Comparison of ENCODE assay signal across 2 cellular contexts in genomic region chr5:123514615-123515355, GRCh38.
TF ChIP-seq lines count a peak whose summit lies in the region.

No MANE protein-coding gene starts in this region.

TF ChIP-seq in SK-N-SH, 30 proteins besides CTCF, POLR2A, EP300 and RAD21 (continued from another document):
- TF ChIP-seq, protein P1, sequence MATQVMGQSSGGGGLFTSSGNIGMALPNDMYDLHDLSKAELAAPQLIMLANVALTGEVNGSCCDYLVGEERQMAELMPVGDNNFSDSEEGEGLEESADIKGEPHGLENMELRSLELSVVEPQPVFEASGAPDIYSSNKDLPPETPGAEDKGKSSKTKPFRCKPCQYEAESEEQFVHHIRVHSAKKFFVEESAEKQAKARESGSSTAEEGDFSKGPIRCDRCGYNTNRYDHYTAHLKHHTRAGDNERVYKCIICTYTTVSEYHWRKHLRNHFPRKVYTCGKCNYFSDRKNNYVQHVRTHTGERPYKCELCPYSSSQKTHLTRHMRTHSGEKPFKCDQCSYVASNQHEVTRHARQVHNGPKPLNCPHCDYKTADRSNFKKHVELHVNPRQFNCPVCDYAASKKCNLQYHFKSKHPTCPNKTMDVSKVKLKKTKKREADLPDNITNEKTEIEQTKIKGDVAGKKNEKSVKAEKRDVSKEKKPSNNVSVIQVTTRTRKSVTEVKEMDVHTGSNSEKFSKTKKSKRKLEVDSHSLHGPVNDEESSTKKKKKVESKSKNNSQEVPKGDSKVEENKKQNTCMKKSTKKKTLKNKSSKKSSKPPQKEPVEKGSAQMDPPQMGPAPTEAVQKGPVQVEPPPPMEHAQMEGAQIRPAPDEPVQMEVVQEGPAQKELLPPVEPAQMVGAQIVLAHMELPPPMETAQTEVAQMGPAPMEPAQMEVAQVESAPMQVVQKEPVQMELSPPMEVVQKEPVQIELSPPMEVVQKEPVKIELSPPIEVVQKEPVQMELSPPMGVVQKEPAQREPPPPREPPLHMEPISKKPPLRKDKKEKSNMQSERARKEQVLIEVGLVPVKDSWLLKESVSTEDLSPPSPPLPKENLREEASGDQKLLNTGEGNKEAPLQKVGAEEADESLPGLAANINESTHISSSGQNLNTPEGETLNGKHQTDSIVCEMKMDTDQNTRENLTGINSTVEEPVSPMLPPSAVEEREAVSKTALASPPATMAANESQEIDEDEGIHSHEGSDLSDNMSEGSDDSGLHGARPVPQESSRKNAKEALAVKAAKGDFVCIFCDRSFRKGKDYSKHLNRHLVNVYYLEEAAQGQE (IDR thresholded peaks at IDR 0.05; ENCODE audit: low read depth, low read length), result no peak
- TF ChIP-seq RCOR1 (IDR thresholded peaks at IDR 0.05; ENCODE audit: low read length) (no peak), NRF1 (IDR thresholded peaks at IDR 0.05; ENCODE audit: low read depth, low read length) (no peak)

TF ChIP-seq in SK-N-SH treated with all-trans-retinoic acid at 6 μM for 48 hours, 23 proteins besides CTCF, POLR2A, EP300 and RAD21 (continued from another document):
- TF ChIP-seq, protein P2, sequence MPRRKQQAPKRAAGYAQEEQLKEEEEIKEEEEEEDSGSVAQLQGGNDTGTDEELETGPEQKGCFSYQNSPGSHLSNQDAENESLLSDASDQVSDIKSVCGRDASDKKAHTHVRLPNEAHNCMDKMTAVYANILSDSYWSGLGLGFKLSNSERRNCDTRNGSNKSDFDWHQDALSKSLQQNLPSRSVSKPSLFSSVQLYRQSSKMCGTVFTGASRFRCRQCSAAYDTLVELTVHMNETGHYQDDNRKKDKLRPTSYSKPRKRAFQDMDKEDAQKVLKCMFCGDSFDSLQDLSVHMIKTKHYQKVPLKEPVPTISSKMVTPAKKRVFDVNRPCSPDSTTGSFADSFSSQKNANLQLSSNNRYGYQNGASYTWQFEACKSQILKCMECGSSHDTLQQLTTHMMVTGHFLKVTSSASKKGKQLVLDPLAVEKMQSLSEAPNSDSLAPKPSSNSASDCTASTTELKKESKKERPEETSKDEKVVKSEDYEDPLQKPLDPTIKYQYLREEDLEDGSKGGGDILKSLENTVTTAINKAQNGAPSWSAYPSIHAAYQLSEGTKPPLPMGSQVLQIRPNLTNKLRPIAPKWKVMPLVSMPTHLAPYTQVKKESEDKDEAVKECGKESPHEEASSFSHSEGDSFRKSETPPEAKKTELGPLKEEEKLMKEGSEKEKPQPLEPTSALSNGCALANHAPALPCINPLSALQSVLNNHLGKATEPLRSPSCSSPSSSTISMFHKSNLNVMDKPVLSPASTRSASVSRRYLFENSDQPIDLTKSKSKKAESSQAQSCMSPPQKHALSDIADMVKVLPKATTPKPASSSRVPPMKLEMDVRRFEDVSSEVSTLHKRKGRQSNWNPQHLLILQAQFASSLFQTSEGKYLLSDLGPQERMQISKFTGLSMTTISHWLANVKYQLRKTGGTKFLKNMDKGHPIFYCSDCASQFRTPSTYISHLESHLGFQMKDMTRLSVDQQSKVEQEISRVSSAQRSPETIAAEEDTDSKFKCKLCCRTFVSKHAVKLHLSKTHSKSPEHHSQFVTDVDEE (CRISPR knock-in tag; IDR thresholded peaks at IDR 0.05), result no peak
